In the genomic region with DNA sequence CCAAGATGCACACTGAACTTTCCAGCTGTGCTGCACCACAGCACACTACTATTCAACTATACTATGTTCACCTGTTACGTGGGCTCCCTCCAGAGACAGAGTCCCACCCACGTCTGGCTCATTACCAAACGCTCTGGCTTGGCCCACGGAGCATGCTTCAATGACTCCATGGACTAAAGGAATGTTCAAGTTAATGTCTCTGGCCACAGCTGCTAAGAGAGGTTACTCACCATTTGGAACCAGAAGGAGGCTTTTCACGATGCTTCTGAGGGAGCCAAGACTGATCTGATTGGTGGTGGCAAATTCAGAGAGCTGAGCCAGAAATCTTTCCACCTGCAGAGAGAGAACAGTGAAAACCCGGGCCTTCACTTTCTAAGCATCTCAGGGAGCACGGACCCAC, we compare ENCODE assay signal across 11 cellular contexts. TPM values are rescaled to one million over a fixed set of nuclear protein-coding genes. Genes with fewer than 3 reads are reported as not detected.
DNase-seq lines count a peak whose midpoint lies in the region; ATAC-seq and TF ChIP-seq lines count a peak whose summit lies in the region.
"Had no signal": no experiment of that assay in that cellular context is flagged by ENCODE, and none has a peak within 500 bp of the region (broad histone marks: within the 10 kb centered on the region; RNA-seq: fewer than 3 reads in every experiment).

No MANE protein-coding gene starts in this region.

- intact Hi-C loops in CD4-positive, alpha-beta memory T cell (cut with micrococcal nuclease): loop anchor here (10.0 kb wide), 1 partner anchor 53 kb away; a partner anchor contains a TSS
- intact Hi-C loops in IMR-90 (cut with micrococcal nuclease): no loop called here

- peaks cover 14 to 24% (median 15%) of the 10 kb centered on the region in 4 donors for H3K4me1 Mint-ChIP-seq in CD4-positive, alpha-beta memory T cell
- peaks cover 18% of the 10 kb centered on the region for H3K4me1 Mint-ChIP-seq in nephron progenitor cell
- H3K4me1 Mint-ChIP-seq in stimulated activated memory B cell treated with anti-CD40 and anti-IgM and Interleukin-4, amounts not matched to agents 10 μg/mL and 1 μg/mL and 100 μg/mL, for 72 hours: peaks cover 10% of the 10 kb centered on the region

- peaks cover 0 to 2% (median 0%) of the 10 kb centered on the region in 8 donors for H3K9me3 Mint-ChIP-seq in CD4-positive, alpha-beta memory T cell
- H3K9me3 Mint-ChIP-seq in nephron progenitor cell: peaks cover 5% of the 10 kb centered on the region
- no peaks in the 10 kb centered on the region for H3K9me3 Mint-ChIP-seq in stimulated activated memory B cell treated with anti-CD40 and anti-IgM and Interleukin-4, amounts not matched to agents 10 μg/mL and 1 μg/mL and 100 μg/mL, for 72 hours

- H2BK5ac ChIP-seq in IMR-90 (ENCODE audit: low read depth, low read length, poor library complexity, severe bottlenecking): no peak overlapping the region

- H3K9me3 ChIP-seq in CD4-positive, alpha-beta memory T cell (ENCODE audit: control insufficient read depth in 1 of 2, low read length in 2 of 2): no peaks in the 10 kb centered on the region
- H3K9me3 ChIP-seq in IMR-90 (ENCODE audit: control insufficient read depth, insufficient read depth, low read length): no peaks in the 10 kb centered on the region
- H3K9me3 ChIP-seq: SJSA1, thoracic aorta had no signal

- TF ChIP-seq CTCF in IMR-90 (conservative IDR thresholded peaks at IDR 0.05; ENCODE audit: low read depth, low read length): peak; percentile 9; the same call in 1 of the 2 replicates
- TF ChIP-seq CTCF in choroid plexus epithelial cell (conservative IDR thresholded peaks at IDR 0.05; ENCODE audit: low read depth, low read length): no peak
- no peak for TF ChIP-seq CTCF in nephron progenitor cell (IDR thresholded peaks at IDR 0.05)

- H3K36me3 ChIP-seq in CD4-positive, alpha-beta memory T cell (ENCODE audit: insufficient read depth, low read length): peaks cover 18% of the 10 kb centered on the region
- H3K36me3 ChIP-seq in IMR-90 (ENCODE audit: control insufficient read depth, insufficient read depth, low read length): peaks cover 6% of the 10 kb centered on the region; the same call in 1 of the 2 replicates

- no peak overlapping the region for H3K56ac ChIP-seq in IMR-90 (ENCODE audit: extremely low read depth, insufficient read depth, low read length)

- CTCF ChIA-PET in CD4-positive, alpha-beta memory T cell (lab: Charles Lee; ENCODE audit: partially characterized antibody): no interaction called here
- CTCF ChIA-PET in IMR-90 (lab: Yijun Ruan, JAX): no interaction called here

- H2AK5ac ChIP-seq in IMR-90 (ENCODE audit: low read depth, low read length): no peak overlapping the region

- no peak overlapping the region for H4K91ac ChIP-seq in IMR-90 (ENCODE audit: insufficient read depth, low read depth, low read length)

- dilution Hi-C loops in IMR-90 (cut with HindIII; ENCODE audit: low sequenced_read_pairs, unreplicated experiment): no loop called here

- no peak for DNase-seq in CD4-positive, alpha-beta memory T cell
- peak; percentile 93 for DNase-seq in IMR-90
- DNase-seq in choroid plexus epithelial cell (ENCODE audit: low read depth): peak; percentile 90
- no peak for DNase-seq in nephron progenitor cell
- no peak for DNase-seq in cortex of kidney (lab: John Stamatoyannopoulos, UW)
- DNase-seq in activated effector memory CD4-positive, alpha-beta T cell treated with anti-CD3 and anti-CD28 coated beads, Interleukin-2, amount 50 U/mL, for 16 hours: no peak
- DNase-seq: NCI-H2171 treated with DMSO at 0.1 percent for 48 hours had no signal

- peaks cover 20 to 34% of the 10 kb centered on the region in 2 donors for H3K36me3 Mint-ChIP-seq in CD4-positive, alpha-beta memory T cell
- peaks cover 47% of the 10 kb centered on the region for H3K36me3 Mint-ChIP-seq in nephron progenitor cell (ENCODE audit: low read depth)
- H3K36me3 Mint-ChIP-seq in stimulated activated memory B cell treated with anti-CD40 and anti-IgM and Interleukin-4, amounts not matched to agents 10 μg/mL and 1 μg/mL and 100 μg/mL, for 72 hours: peaks cover 55% of the 10 kb centered on the region

- H3K23ac ChIP-seq in IMR-90 (ENCODE audit: low read depth, low read length): no peak overlapping the region

- no TSS peak for BruUV-seq in IMR-90 (replicated peaks; lab: Mats Ljungman, UMichigan)

- H2BK20ac ChIP-seq in IMR-90 (ENCODE audit: low read depth, low read length): no peak overlapping the region

- peak; percentile 81 for ATAC-seq in IMR-90 (ENCODE audit: low read depth)
- no peak for ATAC-seq in stimulated activated memory B cell treated with anti-CD40 and anti-IgM and Interleukin-4, amounts not matched to agents 10 μg/mL and 1 μg/mL and 100 μg/mL, for 72 hours
- no peak for ATAC-seq in GM21528 (IDR thresholded peaks at IDR 0.05; ENCODE audit: low FRiP score, unreplicated experiment)

- H4K20me1 ChIP-seq in IMR-90 (ENCODE audit: insufficient read depth, low read length): peaks cover 3% of the 10 kb centered on the region; the same call in 1 of the 2 replicates

- in situ Hi-C loops in IMR-90 (cut with MboI; ENCODE audit: low sequenced_read_pairs): no loop called here

- no peak overlapping the region for H4K8ac ChIP-seq in IMR-90 (ENCODE audit: low read depth in 2 of 2, low read length in 2 of 2)

- no peaks in the 10 kb centered on the region for H3K27me3 Mint-ChIP-seq in CD4-positive, alpha-beta memory T cell
- no peaks in the 10 kb centered on the region for H3K27me3 Mint-ChIP-seq in nephron progenitor cell (ENCODE audit: low read depth, poor library complexity)
- H3K27me3 Mint-ChIP-seq in stimulated activated memory B cell treated with anti-CD40 and anti-IgM and Interleukin-4, amounts not matched to agents 10 μg/mL and 1 μg/mL and 100 μg/mL, for 72 hours: no peaks in the 10 kb centered on the region

- no peak for TF ChIP-seq POLR2A in IMR-90 (IDR thresholded peaks at IDR 0.05; ENCODE audit: low read depth, low read length)

- H3K4ac ChIP-seq in IMR-90 (ENCODE audit: low read depth, low read length): no peak overlapping the region

- peak overlapping the region in 4 of 7 donors; percentile 32 to 74 (median 60) for H3K27ac Mint-ChIP-seq in CD4-positive, alpha-beta memory T cell
- H3K27ac Mint-ChIP-seq in nephron progenitor cell: peak overlapping the region; percentile 91
- no peak overlapping the region for H3K27ac Mint-ChIP-seq in stimulated activated memory B cell treated with anti-CD40 and anti-IgM and Interleukin-4, amounts not matched to agents 10 μg/mL and 1 μg/mL and 100 μg/mL, for 72 hours

- H3K9me1 ChIP-seq in IMR-90 (ENCODE audit: insufficient read depth, low read length): peaks cover 3% of the 10 kb centered on the region; the same call in 1 of the 2 replicates

- no peak overlapping the region for H3K27ac ChIP-seq in CD4-positive, alpha-beta memory T cell (ENCODE audit: low read depth, low read length)
- no peak overlapping the region for H3K27ac ChIP-seq in IMR-90 (ENCODE audit: insufficient read depth, low read length)
- H3K27ac ChIP-seq: SJSA1, thoracic aorta had no signal

- no peak for TF ChIP-seq RAD21 in IMR-90 (IDR thresholded peaks at IDR 0.05; ENCODE audit: low read length)

- no peak overlapping the region for H3K9ac ChIP-seq in IMR-90 (ENCODE audit: low read depth, low read length)

- H4K5ac ChIP-seq in IMR-90 (ENCODE audit: low read depth, low read length): no peak overlapping the region

- H2AFZ ChIP-seq in IMR-90 (replicated peaks; ENCODE audit: low read length, poor library complexity): no peak overlapping the region

- H3K4me1 ChIP-seq in CD4-positive, alpha-beta memory T cell (ENCODE audit: insufficient read depth, low read length): peaks cover 11% of the 10 kb centered on the region
- H3K4me1 ChIP-seq in IMR-90 (ENCODE audit: control insufficient read depth, insufficient read depth, low read length): peaks cover 11% of the 10 kb centered on the region

- no peaks in the 10 kb centered on the region for H3K27me3 ChIP-seq in CD4-positive, alpha-beta memory T cell (ENCODE audit: insufficient read depth, low read length)
- H3K27me3 ChIP-seq in IMR-90 (ENCODE audit: control insufficient read depth, insufficient read depth, low read length): no peaks in the 10 kb centered on the region
- H3K27me3 ChIP-seq: SJSA1 had no signal

- H3K4me2 ChIP-seq in IMR-90 (ENCODE audit: low read depth, low read length): no peak overlapping the region

- no peak overlapping the region for H2BK15ac ChIP-seq in IMR-90 (ENCODE audit: low read depth, low read length)

- H3K79me1 ChIP-seq in IMR-90 (ENCODE audit: low read depth in 1 of 2, low read length in 2 of 2): peaks cover 20 to 50% of the 10 kb centered on the region in 2 experiments

- H3K4me3 ChIP-seq in CD4-positive, alpha-beta memory T cell (ENCODE audit: low read length in 2 of 2): no peak overlapping the region
- H3K4me3 ChIP-seq in IMR-90 (ENCODE audit: insufficient read depth, low read depth, low read length) (no peak overlapping the region), choroid plexus epithelial cell (ENCODE audit: low read depth, low read length) (no peak overlapping the region)
- H3K4me3 ChIP-seq: SJSA1, thoracic aorta had no signal

- no peak overlapping the region for H2AK9ac ChIP-seq in IMR-90 (replicated peaks; ENCODE audit: low read depth, low read length, poor library complexity)

- H3K18ac ChIP-seq in IMR-90 (ENCODE audit: low read depth, low read length): no peak overlapping the region

- WGBS in IMR-90 (ENCODE audit: extremely low coverage in 2 of 2, insufficient read length in 1 of 2), 2 experiments: no CpG with 5 or more reads among the region's 7 CpGs

- POLR2A ChIA-PET in CD4-positive, alpha-beta memory T cell (lab: Charles Lee; ENCODE audit: partially characterized antibody): no interaction called here
- POLR2A ChIA-PET in IMR-90 (lab: Charles Lee; ENCODE audit: unreplicated experiment): no interaction called here

- no peak overlapping the region for H2BK120ac ChIP-seq in IMR-90 (ENCODE audit: low read depth, low read length)

- H3K4me3 Mint-ChIP-seq in CD4-positive, alpha-beta memory T cell: no peak overlapping the region
- no peak overlapping the region for H3K4me3 Mint-ChIP-seq in nephron progenitor cell
- H3K4me3 Mint-ChIP-seq in stimulated activated memory B cell treated with anti-CD40 and anti-IgM and Interleukin-4, amounts not matched to agents 10 μg/mL and 1 μg/mL and 100 μg/mL, for 72 hours: no peak overlapping the region

- peak overlapping the region; percentile 17; the same call in 1 of the 2 replicates for H3K14ac ChIP-seq in IMR-90 (replicated peaks; ENCODE audit: low read depth, low read length)

RNA-seq across cellular contexts. Expression of a gene that starts 15.6 kb away (rescaled TPM):
- 10 to 100 TPM; 29.6 to 29.7 TPM for total RNA-seq in CD4-positive, alpha-beta memory T cell
- polyA plus RNA-seq in CD4-positive, alpha-beta memory T cell: 100 to 1,000 TPM; 105 to 154 TPM
- total RNA-seq in IMR-90 (2012; rRNA removed): 46.9 and 51.8 TPM in 2 replicates
- polyA plus RNA-seq in IMR-90 (2012; rRNA removed): 62.0 and 67.5 TPM in 2 replicates
- 34.0 and 43.2 TPM in 2 replicates for polyA plus RNA-seq in IMR-90 (2012; cell fraction: cytosol; rRNA removed)
- polyA plus RNA-seq in IMR-90 (2012; cell fraction: nucleus; rRNA removed; ENCODE audit: low replicate concordance): 18.7 and 36.6 TPM in 2 replicates

RNA-seq across cellular contexts. Expression of a gene that starts 34.5 kb away (rescaled TPM):
- total RNA-seq in CD4-positive, alpha-beta memory T cell: under 1 TPM; 0.38 to 0.47 TPM
- under 1 TPM in 1 of 2 donors, not detected in 1; 0.16 TPM for polyA plus RNA-seq in CD4-positive, alpha-beta memory T cell
- 1.3 and 1.4 TPM in 2 replicates for total RNA-seq in IMR-90 (2012; rRNA removed)
- polyA plus RNA-seq in IMR-90 (2012; rRNA removed): 1.9 TPM in 2 replicates
- 0.76 and 1.1 TPM in 2 replicates for polyA plus RNA-seq in IMR-90 (2012; cell fraction: cytosol; rRNA removed)
- 7.0 and 8.4 TPM in 2 replicates for polyA plus RNA-seq in IMR-90 (2012; cell fraction: nucleus; rRNA removed; ENCODE audit: low replicate concordance)

RNA-seq across cellular contexts. Expression of a gene that starts 53.9 kb away (rescaled TPM):
- under 1 TPM in 1 of 2 experiments, not detected in 1; 0.06 TPM for total RNA-seq in CD4-positive, alpha-beta memory T cell
- not detected for polyA plus RNA-seq in CD4-positive, alpha-beta memory T cell
- total RNA-seq in IMR-90 (2012; rRNA removed): not detected in 2 replicates
- 0.10 TPM in 1 of 2 replicates, not detected in the other for polyA plus RNA-seq in IMR-90 (2012; rRNA removed)
- not detected in 2 replicates for polyA plus RNA-seq in IMR-90 (2012; cell fraction: cytosol; rRNA removed)
- 0.05 and 0.06 TPM in 2 replicates for polyA plus RNA-seq in IMR-90 (2012; cell fraction: nucleus; rRNA removed; ENCODE audit: low replicate concordance)
- total RNA-seq: SJSA1 had no signal

Comparison
In these comparisons a context has a peak if more than half of its experiments do, and no peak if none do; other contexts are left out.
1. DNase-seq: peak in IMR-90 (single experiment) and choroid plexus epithelial cell (single experiment); none in CD4-positive, alpha-beta memory T cell (0 of 5), nephron progenitor cell (single experiment), cortex of kidney (single experiment) and activated effector memory CD4-positive, alpha-beta T cell treated with anti-CD3 and anti-CD28 coated beads, Interleukin-2, amount 50 U/mL, for 16 hours (single experiment).